In genomic region chr15:49675051-49675450, GRCh38 we compare ENCODE assay signal across 13 cellular contexts. TPM values are rescaled to one million over a fixed set of nuclear protein-coding genes. Genes with fewer than 3 reads are reported as not detected.
DNase-seq lines count a peak whose midpoint lies in the region; ATAC-seq, FAIRE-seq and TF ChIP-seq lines count a peak whose summit lies in the region.
"Had no signal": no experiment of that assay in that cellular context is flagged by ENCODE, and none has a peak within 500 bp of the region (broad histone marks: within the 10 kb centered on the region; RNA-seq: fewer than 3 reads in every experiment).

No MANE protein-coding gene starts in this region.

- FAIRE-seq in urothelium cell line (lab: Jason Lieb, UNC), result no peak
- FAIRE-seq: A204.1 had no signal

- peak; percentile 33 for TF ChIP-seq CTCF in foreskin fibroblast (IDR thresholded peaks at IDR 0.05; ENCODE audit: low read depth, low read length)
- TF ChIP-seq CTCF in heart right ventricle (IDR thresholded peaks at IDR 0.05), result no peak

- H3K36me3 ChIP-seq in heart right ventricle, result no peaks in the 10 kb centered on the region
- H3K36me3 ChIP-seq: esophagus squamous epithelium had no signal

- DNase-seq in NCI-H510A treated with DMSO at 0.1 percent for 48 hours (lab: John Stamatoyannopoulos, UW) (peak; percentile 1), NCI-H510A (lab: John Stamatoyannopoulos, UW) (no peak), SW480 (ENCODE audit: low spot score) (peak; percentile 22), foreskin fibroblast (peak; percentile 78 to 87), urothelium cell line (ENCODE audit: low spot score) (peak; percentile 30), islet precursor cell (no peak), heart right ventricle (no peak)
- DNase-seq: activated CD8-positive, alpha-beta T cell treated with anti-CD3 and anti-CD28 coated beads for 36 hours; esophagus squamous epithelium; NCI-H187; right cardiac atrium had no signal

- no peaks in the 10 kb centered on the region for H3K27me3 ChIP-seq in heart right ventricle
- H3K27me3 ChIP-seq: esophagus squamous epithelium had no signal

- ATAC-seq in heart right ventricle (no peak), HG02623 (IDR thresholded peaks at IDR 0.05; ENCODE audit: unreplicated experiment) (no peak)
- ATAC-seq: activated CD8-positive, alpha-beta T cell treated with anti-CD3 and anti-CD28 coated beads for 36 hours; right cardiac atrium had no signal

- H3K4me1 ChIP-seq in heart right ventricle, result no peaks in the 10 kb centered on the region
- H3K4me1 ChIP-seq: esophagus squamous epithelium had no signal

- peak overlapping the region in 1 of 10 donors; percentile 7 for H3K27ac ChIP-seq in heart right ventricle
- H3K27ac ChIP-seq: esophagus squamous epithelium had no signal

- H3K4me3 ChIP-seq in foreskin fibroblast (ENCODE audit: low read depth in 1 of 2, low read length in 2 of 2) (no peak overlapping the region), heart right ventricle (no peak overlapping the region)
- H3K4me3 ChIP-seq: esophagus squamous epithelium had no signal

- intact Hi-C loops in heart right ventricle (cut with DNase I), result no loop called here

- H3K9me3 ChIP-seq in heart right ventricle, result no peaks in the 10 kb centered on the region
- H3K9me3 ChIP-seq: esophagus squamous epithelium had no signal

RNA-seq across cellular contexts. Expression of gene DTWD1, which starts 54.2 kb away (rescaled TPM):
- 10 to 100 TPM; 14.8 to 23.2 (median 17.7) TPM for total RNA-seq in heart right ventricle
- polyA plus RNA-seq in heart right ventricle, result 10 to 100 TPM; 11.4 to 13.7 TPM

RNA-seq across cellular contexts. Expression of gene FAM227B, which starts 54.4 kb away (rescaled TPM):
- 10 to 100 TPM; 10.3 to 22.8 (median 14.6) TPM for total RNA-seq in heart right ventricle
- 1 to 10 TPM; 5.1 to 6.6 TPM for polyA plus RNA-seq in heart right ventricle

Comparison
In these comparisons a context has a peak if more than half of its experiments do, and no peak if none do; other contexts are left out.
1. DNase-seq: peak in NCI-H510A treated with DMSO at 0.1 percent for 48 hours (single experiment), SW480 (single experiment), foreskin fibroblast (2 of 2) and urothelium cell line (single experiment); none in NCI-H510A (single experiment), islet precursor cell (single experiment) and heart right ventricle (0 of 2).